9 cellular contexts compared by ENCODE assay signal in genomic region chr1:243598433-243598832, GRCh38.
DNase-seq lines count a peak whose midpoint lies in the region; ATAC-seq and TF ChIP-seq lines count a peak whose summit lies in the region.
"Had no signal": no experiment of that assay in that cellular context is flagged by ENCODE, and none has a peak within 500 bp of the region (broad histone marks: within the 10 kb centered on the region; RNA-seq: fewer than 3 reads in every experiment).

No MANE protein-coding gene starts in this region.

- no peak overlapping the region for H3K4me3 ChIP-seq in body of pancreas
- H3K4me3 ChIP-seq: K562 had no signal

- peak; percentile 58 for DNase-seq in KBM-7
- no peak for DNase-seq in natural killer cell treated with Interleukin-12 subunit alpha and Interleukin-12 subunit beta and Interleukin-15 and Interleukin-18, amount 100 ng/mL, for 72 hours (ENCODE audit: low spot score)
- no peak for DNase-seq in GM13976 (ENCODE audit: low spot score)
- DNase-seq in NCI-H187 treated with DMSO at 0.1 percent for 48 hours (lab: John Stamatoyannopoulos, UW) = no peak
- DNase-seq in body of pancreas = no peak

- H3K27ac Mint-ChIP-seq in activated naive CD4-positive, alpha-beta T cell treated with anti-CD3 and anti-CD28 coated beads, Interleukin-2, amount 50 U/mL, for 24 hours = peak overlapping the region; percentile 31
- peak overlapping the region; percentile 12 to 71 for H3K27ac Mint-ChIP-seq in natural killer cell treated with Interleukin-12 subunit alpha and Interleukin-12 subunit beta and Interleukin-15 and Interleukin-18, amount 100 ng/mL, for 72 hours

- peak; percentile 43 for ATAC-seq in GM18519 (IDR thresholded peaks at IDR 0.05; ENCODE audit: low FRiP score, unreplicated experiment)
- ATAC-seq in natural killer cell treated with Interleukin-12 subunit alpha and Interleukin-12 subunit beta and Interleukin-15 and Interleukin-18, amount 100 ng/mL, for 72 hours = no peak
- no peak for ATAC-seq in HG03571 (IDR thresholded peaks at IDR 0.05; ENCODE audit: unreplicated experiment)
- ATAC-seq in body of pancreas = no peak
- ATAC-seq: K562 had no signal

- H3K4me1 Mint-ChIP-seq in activated naive CD4-positive, alpha-beta T cell treated with anti-CD3 and anti-CD28 coated beads, Interleukin-2, amount 50 U/mL, for 24 hours = peaks cover 48% of the 10 kb centered on the region
- peaks cover 34 to 54% of the 10 kb centered on the region in 2 donors for H3K4me1 Mint-ChIP-seq in natural killer cell treated with Interleukin-12 subunit alpha and Interleukin-12 subunit beta and Interleukin-15 and Interleukin-18, amount 100 ng/mL, for 72 hours (ENCODE audit: low read depth in 2 of 2)

- no peaks in the 10 kb centered on the region for H3K4me1 ChIP-seq in body of pancreas

- H3K27me3 ChIP-seq in body of pancreas = no peaks in the 10 kb centered on the region

- H3K36me3 ChIP-seq in body of pancreas (replicated peaks in 1 of 2; ENCODE audit: insufficient read depth in 1 of 2, low read depth in 2 of 2) = no peaks in the 10 kb centered on the region

- no peak for TF ChIP-seq POLR2A in body of pancreas (IDR thresholded peaks at IDR 0.05)

- peaks cover 0 to 4% (median 3%) of the 10 kb centered on the region in 3 donors for H3K9me3 ChIP-seq in body of pancreas

- TF ChIP-seq CTCF in GM13976 (IDR thresholded peaks at IDR 0.05; ENCODE audit: borderline replicate concordance, control extremely low read depth, extremely low read depth, insufficient read depth, missing control alignments) = no peak
- TF ChIP-seq CTCF in body of pancreas (IDR thresholded peaks at IDR 0.05) = no peak

- intact Hi-C loops in body of pancreas (cut with DNase I) = no loop called here

- peaks cover 17% of the 10 kb centered on the region for H3K36me3 Mint-ChIP-seq in activated naive CD4-positive, alpha-beta T cell treated with anti-CD3 and anti-CD28 coated beads, Interleukin-2, amount 50 U/mL, for 24 hours
- H3K36me3 Mint-ChIP-seq in natural killer cell treated with Interleukin-12 subunit alpha and Interleukin-12 subunit beta and Interleukin-15 and Interleukin-18, amount 100 ng/mL, for 72 hours = peaks cover 9% of the 10 kb centered on the region

- H3K4me3 Mint-ChIP-seq in activated naive CD4-positive, alpha-beta T cell treated with anti-CD3 and anti-CD28 coated beads, Interleukin-2, amount 50 U/mL, for 24 hours = no peak overlapping the region
- peak overlapping the region; percentile 64 for H3K4me3 Mint-ChIP-seq in natural killer cell treated with Interleukin-12 subunit alpha and Interleukin-12 subunit beta and Interleukin-15 and Interleukin-18, amount 100 ng/mL, for 72 hours

- 52 to 66% methylated on average over 2 of the region's 2 CpGs for WGBS in body of pancreas, 2 donors

- H3K27me3 Mint-ChIP-seq in activated naive CD4-positive, alpha-beta T cell treated with anti-CD3 and anti-CD28 coated beads, Interleukin-2, amount 50 U/mL, for 24 hours = no peaks in the 10 kb centered on the region
- no peaks in the 10 kb centered on the region for H3K27me3 Mint-ChIP-seq in natural killer cell treated with Interleukin-12 subunit alpha and Interleukin-12 subunit beta and Interleukin-15 and Interleukin-18, amount 100 ng/mL, for 72 hours

- in situ Hi-C loops in KBM-7 (cut with MboI; ENCODE audit: low pct_unique_long_range_greater_than_20kb, low sequenced_read_pairs) (no loop called here), GM13976 (cut with MboI; ENCODE audit: low sequenced_read_pairs, unreplicated experiment) (loop anchor here (10.0 kb wide), 1 partner anchor 254 kb away; no protein-coding TSS in a partner anchor)

- H3K27ac ChIP-seq in body of pancreas = no peak overlapping the region

- H3K9me3 Mint-ChIP-seq in activated naive CD4-positive, alpha-beta T cell treated with anti-CD3 and anti-CD28 coated beads, Interleukin-2, amount 50 U/mL, for 24 hours = no peaks in the 10 kb centered on the region
- no peaks in the 10 kb centered on the region for H3K9me3 Mint-ChIP-seq in natural killer cell treated with Interleukin-12 subunit alpha and Interleukin-12 subunit beta and Interleukin-15 and Interleukin-18, amount 100 ng/mL, for 72 hours
